In genomic region chr2:144444418-144444817, GRCh38 we compare ENCODE assay signal across 17 cellular contexts.
DNase-seq lines count a peak whose midpoint lies in the region; ATAC-seq and TF ChIP-seq lines count a peak whose summit lies in the region.
"Had no signal": no experiment of that assay in that cellular context is flagged by ENCODE, and none has a peak within 500 bp of the region (broad histone marks: within the 10 kb centered on the region; RNA-seq: fewer than 3 reads in every experiment).

No MANE protein-coding gene starts in this region.

- no peaks in the 10 kb centered on the region for H3K9me3 ChIP-seq in thoracic aorta
- H3K9me3 ChIP-seq: mucosa of descending colon, right lobe of liver, SJSA1 had no signal

- H3K27me3 ChIP-seq in mesendoderm (ENCODE audit: insufficient read depth, low read length, poor library complexity) (no peaks in the 10 kb centered on the region), thoracic aorta (replicated peaks; ENCODE audit: insufficient read depth) (no peaks in the 10 kb centered on the region)
- H3K27me3 ChIP-seq: right lobe of liver, SJSA1 had no signal

- no peak overlapping the region for H3K23ac ChIP-seq in mesendoderm (ENCODE audit: low read length)

- DNase-seq in NCI-H2171 treated with DMSO at 0.1 percent for 48 hours (lab: John Stamatoyannopoulos, UW) (peak; percentile 63), NCI-H2171 (lab: John Stamatoyannopoulos, UW) (no peak), mesendoderm (peak; percentile 66), thoracic aorta (ENCODE audit: low spot score) (no peak), DMS79 (lab: John Stamatoyannopoulos, UW) (no peak)
- DNase-seq in activated T-cell treated with anti-CD3 and anti-CD28 coated beads, Interleukin-2, amount 50 U/mL, for 4 hours = no peak
- DNase-seq: 8988T, activated T-cell treated with anti-CD3 and anti-CD28 coated beads for 4 hours, hypothalamus, mucosa of descending colon, NCI-H526 treated with DMSO at 0.1 percent for 48 hours, right lobe of liver had no signal

- no peak overlapping the region for H2AK5ac ChIP-seq in mesendoderm (ENCODE audit: low read length)

- H2BK120ac ChIP-seq in mesendoderm (ENCODE audit: low read depth, low read length) = peak overlapping the region; percentile 76

- no peak for TF ChIP-seq CTCF in thoracic aorta (IDR thresholded peaks at IDR 0.05)

- H3K36me3 Mint-ChIP-seq in activated T-cell treated with anti-CD3 and anti-CD28 coated beads, Interleukin-2, amount 50 U/mL, for 4 hours (ENCODE audit: insufficient read depth) = peaks cover 2% of the 10 kb centered on the region

- peak overlapping the region; percentile 69 for H2BK5ac ChIP-seq in mesendoderm (ENCODE audit: low read length)

- H3K18ac ChIP-seq in mesendoderm (ENCODE audit: low read length) = peak overlapping the region; percentile 68

- no peak overlapping the region for H3K4me3 Mint-ChIP-seq in activated T-cell treated with anti-CD3 and anti-CD28 coated beads, Interleukin-2, amount 50 U/mL, for 4 hours

- no peak overlapping the region for H4K8ac ChIP-seq in mesendoderm (ENCODE audit: low read depth, low read length)

- H3K9me3 Mint-ChIP-seq in activated T-cell treated with anti-CD3 and anti-CD28 coated beads, Interleukin-2, amount 50 U/mL, for 4 hours = no peaks in the 10 kb centered on the region

- H4K5ac ChIP-seq in mesendoderm (ENCODE audit: low read length) = no peak overlapping the region

- H3K27ac ChIP-seq in cingulate gyrus (ENCODE audit: low read depth, low read length) = peak overlapping the region; percentile 76
- peak overlapping the region; percentile 74 for H3K27ac ChIP-seq in mesendoderm (ENCODE audit: low read depth, low read length)
- peak overlapping the region; percentile 19 to 29 for H3K27ac ChIP-seq in thoracic aorta
- H3K27ac ChIP-seq: HL-60, VCaP had no signal

- no peak overlapping the region for H3K4me2 ChIP-seq in mesendoderm (ENCODE audit: low read length)

- no peak overlapping the region for H3K9ac ChIP-seq in mesendoderm (ENCODE audit: low read length)

- H3K36me3 ChIP-seq in mesendoderm (ENCODE audit: control insufficient read depth, insufficient read depth, low read length) (no peaks in the 10 kb centered on the region), thoracic aorta (no peaks in the 10 kb centered on the region)
- H3K36me3 ChIP-seq: right lobe of liver had no signal

- no peaks in the 10 kb centered on the region for H3K79me1 ChIP-seq in mesendoderm (ENCODE audit: low read length)

- peaks cover 6% of the 10 kb centered on the region for H3K27me3 Mint-ChIP-seq in activated T-cell treated with anti-CD3 and anti-CD28 coated beads, Interleukin-2, amount 50 U/mL, for 4 hours (ENCODE audit: low read depth)

- no CpG with 5 or more reads among the region's 1 CpG for WGBS in mesendoderm (ENCODE audit: extremely low coverage, insufficient coverage, low lambda C conversion rate)

- H3K4me1 Mint-ChIP-seq in activated T-cell treated with anti-CD3 and anti-CD28 coated beads, Interleukin-2, amount 50 U/mL, for 4 hours (ENCODE audit: low read depth) = peaks cover 17% of the 10 kb centered on the region

- H3K4me1 ChIP-seq in mesendoderm (ENCODE audit: control insufficient read depth, low read depth, low read length) (peaks cover 15% of the 10 kb centered on the region), thoracic aorta (ENCODE audit: control insufficient read depth in 1 of 2, low read depth in 2 of 2) (peaks cover 19 to 76% of the 10 kb centered on the region in 2 donors)
- H3K4me1 ChIP-seq: right lobe of liver had no signal

- no peak overlapping the region for H3K56ac ChIP-seq in mesendoderm (ENCODE audit: low read length)

- H3K4me3 ChIP-seq in mesendoderm (ENCODE audit: low read length) (no peak overlapping the region), thoracic aorta (peak overlapping the region; percentile 19)
- H3K4me3 ChIP-seq: mucosa of descending colon, right lobe of liver, SJSA1 had no signal

- no peaks in the 10 kb centered on the region for H3K79me2 ChIP-seq in mesendoderm (ENCODE audit: control insufficient read depth, insufficient read depth, low read length)

- H3K4ac ChIP-seq in mesendoderm (ENCODE audit: low read depth, low read length) = peak overlapping the region; percentile 36

- H2BK15ac ChIP-seq in mesendoderm (replicated peaks; ENCODE audit: low read depth) = peak overlapping the region; percentile 96

- no peak for ATAC-seq in thoracic aorta (ENCODE audit: insufficient number of reproducible peaks, low FRiP score, low read depth)
- ATAC-seq in HG03457 (IDR thresholded peaks at IDR 0.05; ENCODE audit: unreplicated experiment) = no peak
- ATAC-seq in activated T-cell treated with anti-CD3 and anti-CD28 coated beads, Interleukin-2, amount 50 U/mL, for 4 hours = no peak
- ATAC-seq: mucosa of descending colon had no signal

Comparison
In these comparisons a context has a peak if more than half of its experiments do, and no peak if none do; other contexts are left out.
1. DNase-seq: peak in NCI-H2171 treated with DMSO at 0.1 percent for 48 hours (single experiment) and mesendoderm (single experiment); none in NCI-H2171 (single experiment), thoracic aorta (single experiment), DMS79 (single experiment) and activated T-cell treated with anti-CD3 and anti-CD28 coated beads, Interleukin-2, amount 50 U/mL, for 4 hours (single experiment).
2. H3K27ac ChIP-seq: peak in every context shown above with its lines; median percentile 76 in cingulate gyrus; 74 in mesendoderm; 24 in thoracic aorta.